Comparison of ENCODE assay signal across 24 cellular contexts in genomic region chr4:1029957-1030520, GRCh38. TPM values are rescaled to one million over a fixed set of nuclear protein-coding genes. Genes with fewer than 3 reads are reported as not detected.
A peak's percentile ranks its signal among the peaks of the same experiment; 100 is the strongest.
DNase-seq lines count a peak whose midpoint lies in the region; ATAC-seq and TF ChIP-seq lines count a peak whose summit lies in the region.
"Had no signal": no experiment of that assay in that cellular context is flagged by ENCODE, and none has a peak within 500 bp of the region (broad histone marks: within the 10 kb centered on the region; RNA-seq: fewer than 3 reads in every experiment).

No MANE protein-coding gene starts in this region.

- peak; percentile 40 for ATAC-seq in left colon
- ATAC-seq in gastroesophageal sphincter, result no peak
- no peak for ATAC-seq in GM19467 (IDR thresholded peaks at IDR 0.05; ENCODE audit: unreplicated experiment)
- ATAC-seq: activated naive CD8-positive, alpha-beta T cell treated with anti-CD3 and anti-CD28 coated beads, Interleukin-2, amount 50 U/mL, for 24 hours; naive thymus-derived CD4-positive, alpha-beta T cell had no signal

- peak; percentile 47 for DNase-seq in DMS 273 (lab: John Stamatoyannopoulos, UW; ENCODE audit: unreplicated experiment)
- no peak for DNase-seq in DMS 273 treated with DMSO at 0.1 percent for 48 hours (lab: John Stamatoyannopoulos, UW)
- peak; percentile 83 for DNase-seq in SW480 (ENCODE audit: low spot score)
- no peak for DNase-seq in left colon
- DNase-seq in dorsolateral prefrontal cortex, result no peak
- DNase-seq: 8988T; activated CD8-positive, alpha-beta memory T cell treated with anti-CD3 and anti-CD28 coated beads, Interleukin-2, amount 50 U/mL, for 4 hours; activated naive CD8-positive, alpha-beta T cell treated with anti-CD3 and anti-CD28 coated beads, Interleukin-2, amount 50 U/mL, for 24 hours; AML-193; COR-L47; HCEC 1CT; KG1; naive thymus-derived CD4-positive, alpha-beta T cell; NCI-H1694; NCI-H748 treated with DMSO at 0.1 percent for 48 hours; retina; SHP77; spleen; stimulated activated CD4-positive, alpha-beta T cell treated with anti-CD3 and anti-CD28 coated beads, Interleukin-4, amount 100 ng/mL, for 24 hours; stimulated activated naive CD4-positive, alpha-beta T cell treated with Interleukin-2 at 50 U/mL for 16 hours had no signal

- TF ChIP-seq CTCF in HEK293 (tag by site-specific recombination; IDR thresholded peaks at IDR 0.05) (no peak), dorsolateral prefrontal cortex (IDR thresholded peaks at IDR 0.05 in 54 of 56, conservative IDR thresholded peaks at IDR 0.05 in 2 of 56; ENCODE audit: low read depth in 1 of 56, partially characterized antibody in 56 of 56) (no peak), gastroesophageal sphincter (IDR thresholded peaks at IDR 0.05) (no peak)

- no CpG with 5 or more reads among the region's 16 CpGs for WGBS in gastroesophageal sphincter (ENCODE audit: low coverage in 1 of 2), 2 donors

- H3K9me3 ChIP-seq in HEK293 (ENCODE audit: control insufficient read depth, insufficient read depth, low read depth, low read length) (no peaks in the 10 kb centered on the region), gastroesophageal sphincter (no peaks in the 10 kb centered on the region)
- H3K9me3 ChIP-seq: spleen, tibial nerve had no signal

- H3K4me3 ChIP-seq in HEK293 (ENCODE audit: low read depth, low read length) (no peak overlapping the region), dorsolateral prefrontal cortex (no peak overlapping the region), gastroesophageal sphincter (no peak overlapping the region)
- H3K4me3 ChIP-seq: spleen, tibial nerve had no signal

- intact Hi-C loops in left colon (cut with DNase I, micrococcal nuclease) (no loop called here), dorsolateral prefrontal cortex (cut with DNase I) (no loop called here)

- H3K27ac ChIP-seq in HEK293 (ENCODE audit: extremely low read depth, low read depth, low read length) (no peak overlapping the region), dorsolateral prefrontal cortex (no peak overlapping the region), gastroesophageal sphincter (no peak overlapping the region)
- H3K27ac ChIP-seq: spleen, tibial nerve had no signal

- no peak for TF ChIP-seq EP300 in gastroesophageal sphincter (IDR thresholded peaks at IDR 0.05)

- CTCF ChIA-PET in HEK293 (lab: Yijun Ruan, JAX), result no interaction called here

- H3K27me3 ChIP-seq in dorsolateral prefrontal cortex (peaks cover 0 to 6% (median 0%) of the 10 kb centered on the region in 45 donors), gastroesophageal sphincter (peaks cover 65% of the 10 kb centered on the region)
- H3K27me3 ChIP-seq: tibial nerve had no signal

- TF ChIP-seq POLR2A in gastroesophageal sphincter (IDR thresholded peaks at IDR 0.05), result no peak

- H3K36me3 ChIP-seq in HEK293 (ENCODE audit: control insufficient read depth in 2 of 2, insufficient read depth in 1 of 2, low read length in 2 of 2) (peaks cover 0 to 12% of the 10 kb centered on the region in 2 experiments; a peak in 1 of 3 replicates), gastroesophageal sphincter (peaks cover 0 to 12% of the 10 kb centered on the region in 2 donors)

- H3K4me1 ChIP-seq in HEK293 (ENCODE audit: control insufficient read depth, insufficient read depth, low read length) (no peaks in the 10 kb centered on the region), gastroesophageal sphincter (peaks cover 0 to 23% (median 6%) of the 10 kb centered on the region in 3 donors)

- POLR2A ChIA-PET in HEK293 (lab: Yijun Ruan, JAX), result no interaction called here

TF ChIP-seq in HEK293, 187 proteins besides CTCF, POLR2A, EP300 and RAD21:
- TF ChIP-seq ZNF692 (tag by site-specific recombination; IDR thresholded peaks at IDR 0.05) (peak; percentile 75), KLF8 (tag by site-specific recombination; IDR thresholded peaks at IDR 0.05) (peak; percentile 23; the same call in 1 of the 2 replicates), TCF7L2 (IDR thresholded peaks at IDR 0.05; ENCODE audit: borderline replicate concordance, low read depth, low read length) (no peak), ZFP69B (tag by site-specific recombination; IDR thresholded peaks at IDR 0.05) (peak; percentile 66), GLI2 (tag by site-specific recombination; IDR thresholded peaks at IDR 0.05; ENCODE audit: borderline replicate concordance, low read depth) (no peak)

RNA-seq across cellular contexts. Expression of gene FGFRL1, which starts 18.6 kb away (rescaled TPM):
- total RNA-seq in left colon, result 10 to 100 TPM; 17.0 to 17.2 TPM
- total RNA-seq in dorsolateral prefrontal cortex, result 100 to 1,000 TPM in 1 of 120 experiments, 10 to 100 TPM in 119; 18.7 to 109 (median 38.4) TPM
- 10 to 100 TPM; 21.9 to 36.8 (median 25.4) TPM for total RNA-seq in gastroesophageal sphincter

RNA-seq across cellular contexts. Expression of gene SLC26A1, which starts 36.8 kb away (rescaled TPM):
- total RNA-seq in left colon (1 to 10 TPM; 1.6 to 2.0 TPM), dorsolateral prefrontal cortex (1 to 10 TPM in 104 of 120 experiments, under 1 TPM in 16; 0.53 to 4.6 (median 1.6) TPM), gastroesophageal sphincter (not detected)

RNA-seq across cellular contexts. Expression of gene IDUA, which starts 43.2 kb away (rescaled TPM):
- total RNA-seq in left colon, result 10 to 100 TPM; 28.7 to 40.9 TPM
- total RNA-seq in dorsolateral prefrontal cortex, result 10 to 100 TPM; 25.5 to 80.1 (median 43.3) TPM
- total RNA-seq in gastroesophageal sphincter, result 10 to 100 TPM in 2 of 4 donors, 1 to 10 TPM in 2; 4.6 to 15.1 (median 12.2) TPM

RNA-seq across cellular contexts. Expression of gene DGKQ, which starts 56.7 kb away (rescaled TPM):
- total RNA-seq in left colon (10 to 100 TPM; 47.8 to 49.6 TPM), dorsolateral prefrontal cortex (10 to 100 TPM; 13.3 to 31.8 (median 23.2) TPM), gastroesophageal sphincter (10 to 100 TPM in 2 of 4 donors, 1 to 10 TPM in 2; 7.5 to 13.5 (median 9.3) TPM)

Comparison
In these comparisons a context has a peak if more than half of its experiments do, and no peak if none do; other contexts are left out.
1. DNase-seq: peak in DMS 273 (single experiment) and SW480 (single experiment); none in DMS 273 treated with DMSO at 0.1 percent for 48 hours (single experiment), left colon (0 of 2) and dorsolateral prefrontal cortex (0 of 10).